Comparison of ENCODE assay signal across 8 cellular contexts in genomic region chr14:95535226-95536021, GRCh38. TPM values are rescaled to one million over a fixed set of nuclear protein-coding genes. Genes with fewer than 3 reads are reported as not detected.
A peak's percentile ranks its signal among the peaks of the same experiment; 100 is the strongest.
DNase-seq lines count a peak whose midpoint lies in the region; ATAC-seq and TF ChIP-seq lines count a peak whose summit lies in the region.

No MANE protein-coding gene starts in this region.

- H3K4me1 Mint-ChIP-seq in activated B cell treated with CpG ODN at 0.5 μM for 24 hours = peaks cover 48% of the 10 kb centered on the region

- H3K9me3 ChIP-seq in right atrium auricular region (no peaks in the 10 kb centered on the region), skeletal muscle satellite cell (replicated peaks; ENCODE audit: low read length) (no peaks in the 10 kb centered on the region)

- ATAC-seq in HG02852 (IDR thresholded peaks at IDR 0.05; ENCODE audit: unreplicated experiment) = peak; percentile 3
- ATAC-seq in activated B cell treated with CpG ODN at 0.5 μM for 24 hours (ENCODE audit: low read depth) = no peak

- H3K4me3 Mint-ChIP-seq in activated B cell treated with CpG ODN at 0.5 μM for 24 hours = peak overlapping the region; percentile 92

- H3K4me1 ChIP-seq in right atrium auricular region = peaks cover 0 to 71% of the 10 kb centered on the region in 2 donors
- peaks cover 46% of the 10 kb centered on the region for H3K4me1 ChIP-seq in skeletal muscle satellite cell (ENCODE audit: control insufficient read depth, insufficient read depth, low read length)

- H3K9ac ChIP-seq in skeletal muscle satellite cell (ENCODE audit: low read depth, low read length) = peak overlapping the region; percentile 86

- no peaks in the 10 kb centered on the region for H3K9me3 Mint-ChIP-seq in activated B cell treated with CpG ODN at 0.5 μM for 24 hours

- H3K27me3 ChIP-seq in right atrium auricular region (no peaks in the 10 kb centered on the region), skeletal muscle satellite cell (ENCODE audit: control insufficient read depth, insufficient read depth, low read length) (no peaks in the 10 kb centered on the region)

- H3K36me3 ChIP-seq in right atrium auricular region = no peaks in the 10 kb centered on the region
- H3K36me3 ChIP-seq in skeletal muscle satellite cell (ENCODE audit: insufficient read depth, low read length) = no peaks in the 10 kb centered on the region

- H3K27ac Mint-ChIP-seq in activated B cell treated with CpG ODN at 0.5 μM for 24 hours = peak overlapping the region; percentile 75

- H3K4me3 ChIP-seq in right atrium auricular region (peak overlapping the region; percentile 76 to 89), skeletal muscle satellite cell (ENCODE audit: low read length) (peak overlapping the region; percentile 88)

- peak overlapping the region; percentile 78 to 87 for H3K27ac ChIP-seq in right atrium auricular region

- H3K36me3 Mint-ChIP-seq in activated B cell treated with CpG ODN at 0.5 μM for 24 hours (ENCODE audit: low read depth) = peaks cover 21% of the 10 kb centered on the region

- H3K4me2 ChIP-seq in skeletal muscle satellite cell (ENCODE audit: low read length) = peak overlapping the region; percentile 95

- H3K27me3 Mint-ChIP-seq in activated B cell treated with CpG ODN at 0.5 μM for 24 hours = no peaks in the 10 kb centered on the region

- CTCF ChIA-PET in activated B cell treated with CpG ODN at 0.5 μM for 24 hours (lab: Charles Lee) = interaction anchor here (1.9 to 3.4 kb wide), 2 partner anchors 93 to 108 kb away, joined by 6 to 13 read pairs; no protein-coding TSS in a partner anchor

- TF ChIP-seq CTCF in activated B cell treated with CpG ODN at 0.5 μM for 24 hours (IDR thresholded peaks at IDR 0.05) (no peak), right atrium auricular region (IDR thresholded peaks at IDR 0.05) (no peak)

- POLR2A ChIA-PET in activated B cell treated with CpG ODN at 0.5 μM for 24 hours (lab: Charles Lee) = interaction anchor here (0.6 to 3.9 kb wide), 5 partner anchors 15 to 119 kb away, joined by 4 to 52 read pairs (median 8); partner anchors contain the start of gene SYNE3

- intact Hi-C loops in activated B cell treated with CpG ODN at 0.5 μM for 24 hours (cut with micrococcal nuclease) = loop anchor here (2.0 to 10.0 kb wide), 3 partner anchors 207 to 1361 kb away; partner anchors contain the start of genes PPP4R4 and VRK1

- DNase-seq in NCI-H2171 treated with DMSO at 0.1 percent for 48 hours (lab: John Stamatoyannopoulos, UW) (peak; percentile 24), NCI-H2171 (lab: John Stamatoyannopoulos, UW) (no peak), activated B cell treated with CpG ODN at 0.5 μM for 24 hours (no peak), right atrium auricular region (ENCODE audit: low spot score) (no peak), amygdala (lab: John Stamatoyannopoulos, UW) (no peak), SKM-1 treated with dmso at 0.1 percent for 144 hours (lab: John Stamatoyannopoulos, UW; ENCODE audit: unreplicated experiment) (no peak)

RNA-seq across cellular contexts. Expression of gene GLRX5, which starts 0.6 kb away (rescaled TPM):
- total RNA-seq in activated B cell treated with CpG ODN at 0.5 μM for 24 hours (20.5 and 22.4 TPM in 2 replicates), right atrium auricular region (10 to 100 TPM; 54.0 to 58.9 TPM)
- total RNA-seq in skeletal muscle satellite cell (2012; rRNA removed) = 37.0 and 37.6 TPM in 2 replicates

RNA-seq across cellular contexts. Expression of gene SYNE3, which starts 19.0 kb away (rescaled TPM):
- 95.6 and 104 TPM in 2 replicates for total RNA-seq in activated B cell treated with CpG ODN at 0.5 μM for 24 hours
- total RNA-seq in right atrium auricular region = 10 to 100 TPM in 1 of 2 donors, 1 to 10 TPM in 1; 8.2 to 13.2 TPM
- 26.9 and 32.2 TPM in 2 replicates for total RNA-seq in skeletal muscle satellite cell (2012; rRNA removed)
